1 cellular context compared by ENCODE assay signal in genomic region chr9:129080312-129080607, GRCh38.
TF ChIP-seq lines count a peak whose summit lies in the region.

No MANE protein-coding gene starts in this region.

TF ChIP-seq in SK-N-SH treated with all-trans-retinoic acid at 6 μM for 48 hours, 23 proteins besides CTCF, POLR2A, EP300 and RAD21 (continued from another document):
- no peak for TF ChIP-seq CSRNP3 (CRISPR knock-in tag; IDR thresholded peaks at IDR 0.05)
- no peak for TF ChIP-seq POU6F1 (CRISPR knock-in tag; IDR thresholded peaks at IDR 0.05; ENCODE audit: borderline replicate concordance, low read depth)
- TF ChIP-seq ESRRG (CRISPR knock-in tag; IDR thresholded peaks at IDR 0.05), result no peak
- TF ChIP-seq ZNF70 (CRISPR knock-in tag; IDR thresholded peaks at IDR 0.05), result no peak
- TF ChIP-seq BACH2 (CRISPR knock-in tag; IDR thresholded peaks at IDR 0.05; ENCODE audit: borderline replicate concordance), result no peak
- no peak for TF ChIP-seq ZNF565 (CRISPR knock-in tag; conservative IDR thresholded peaks at IDR 0.05; ENCODE audit: low read depth)
- no peak for TF ChIP-seq ISL1 (CRISPR knock-in tag; IDR thresholded peaks at IDR 0.05)
- TF ChIP-seq CREB5 (CRISPR knock-in tag; IDR thresholded peaks at IDR 0.05; ENCODE audit: low read depth), result no peak
- no peak for TF ChIP-seq ZC3H10 (CRISPR knock-in tag; IDR thresholded peaks at IDR 0.05)
- TF ChIP-seq PATZ1 (CRISPR knock-in tag; IDR thresholded peaks at IDR 0.05; ENCODE audit: borderline replicate concordance), result no peak
- TF ChIP-seq ARNTL (CRISPR knock-in tag; IDR thresholded peaks at IDR 0.05; ENCODE audit: borderline replicate concordance, low read depth), result no peak
- no peak for TF ChIP-seq TCF4 (CRISPR knock-in tag; IDR thresholded peaks at IDR 0.05; ENCODE audit: borderline replicate concordance)
- TF ChIP-seq ZNF8 (CRISPR knock-in tag; IDR thresholded peaks at IDR 0.05), result no peak
- no peak for TF ChIP-seq TSHZ2 (CRISPR knock-in tag; IDR thresholded peaks at IDR 0.05)
- TF ChIP-seq TOX (CRISPR knock-in tag; IDR thresholded peaks at IDR 0.05; ENCODE audit: borderline replicate concordance), result no peak
